In the genomic region with DNA sequence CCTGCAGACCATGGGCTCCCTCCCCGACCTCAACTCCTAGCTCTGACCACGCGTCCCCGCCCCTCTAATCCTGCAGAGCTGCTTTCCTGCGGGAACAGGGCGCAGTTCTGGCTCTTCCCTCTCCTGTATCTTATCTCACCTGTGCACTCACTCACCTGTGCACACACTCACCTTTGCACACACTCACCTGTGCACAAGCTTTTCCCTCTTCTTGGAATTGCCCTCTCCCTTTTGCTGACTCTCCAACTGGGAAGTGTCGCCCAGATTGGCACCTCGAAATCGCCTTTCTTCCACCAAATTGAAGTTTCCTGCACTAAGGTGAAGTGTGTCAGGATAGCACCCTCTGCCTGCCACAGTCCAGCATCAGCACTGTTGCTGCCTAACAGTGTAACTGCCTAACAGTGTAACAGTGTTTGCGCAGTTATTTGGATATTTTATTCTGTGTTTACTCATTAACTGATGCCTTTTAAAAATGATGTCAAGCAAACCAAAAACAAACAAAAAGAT, we compare ENCODE assay signal across 8 cellular contexts. TPM values are rescaled to one million over a fixed set of nuclear protein-coding genes. Genes with fewer than 3 reads are reported as not detected.
A peak's percentile ranks its signal among the peaks of the same experiment; 100 is the strongest.
DNase-seq lines count a peak whose midpoint lies in the region; ATAC-seq and TF ChIP-seq lines count a peak whose summit lies in the region.

No MANE protein-coding gene starts in this region.

- no peaks in the 10 kb centered on the region for H3K9me3 ChIP-seq in naive thymus-derived CD4-positive, alpha-beta T cell (ENCODE audit: control insufficient read depth in 2 of 3, low read length in 3 of 3)
- no peaks in the 10 kb centered on the region for H3K9me3 ChIP-seq in aorta (ENCODE audit: control insufficient read depth, low read length)

- POLR2A ChIA-PET in WTC11 (lab: Charles Lee), result no interaction called here
- POLR2A ChIA-PET in naive thymus-derived CD4-positive, alpha-beta T cell (lab: Charles Lee), result interaction anchor here (0.8 to 6.2 kb wide), 8 partner anchors 12 to 54 kb away, joined by 3 to 94 read pairs (median 5); partner anchors contain the start of genes RNF144A and RSAD2

- 11 to 12% methylated on average over 10 of the region's 10 CpGs for WGBS in aorta, 2 donors

- peak overlapping the region; percentile 68 for H3K27ac ChIP-seq in naive thymus-derived CD4-positive, alpha-beta T cell (ENCODE audit: low read depth, low read length)
- H3K27ac ChIP-seq in aorta (ENCODE audit: low read depth in 1 of 2, low read length in 2 of 2), result peak overlapping the region in 1 of 2 donors; percentile 7

- CTCF ChIA-PET in WTC11 (lab: Charles Lee), result interaction anchor here (1.2 kb wide), 1 partner anchor 52 kb away, joined by 3 read pairs; no protein-coding TSS in a partner anchor
- CTCF ChIA-PET in naive thymus-derived CD4-positive, alpha-beta T cell (lab: Charles Lee), result interaction anchor here (0.6 to 3.2 kb wide), 15 partner anchors 12 to 177 kb away, joined by 3 to 38 read pairs (median 3); partner anchors contain the start of gene RSAD2

- peak; percentile 40 for DNase-seq in stimulated activated CD8-positive, alpha-beta memory T cell treated with anti-CD3 and anti-CD28 coated beads, Interleukin-12 subunit alpha, Interleukin-12 subunit beta, amount 100 ng/mL, for 1 hour (ENCODE audit: low read depth)
- DNase-seq in stimulated activated CD8-positive, alpha-beta memory T cell treated with anti-CD3 and anti-CD28 coated beads, Interleukin-4, amount 100 ng/mL, for 48 hours, result no peak
- DNase-seq in NCI-H1092 treated with DMSO at 0.1 percent for 48 hours (lab: John Stamatoyannopoulos, UW), result peak; percentile 65
- peak; percentile 10 for DNase-seq in WTC11 (ENCODE audit: low spot score)
- DNase-seq in epithelial cell of proximal tubule (ENCODE audit: low read depth), result peak; percentile 15
- peak in 8 of 9 donors; percentile 12 to 55 (median 40) for DNase-seq in naive thymus-derived CD4-positive, alpha-beta T cell
- no peak for DNase-seq in aorta

- H3K4me3 ChIP-seq in epithelial cell of proximal tubule (ENCODE audit: low read depth, low read length) (peak overlapping the region; percentile 65), aorta (ENCODE audit: low read length in 2 of 2) (peak overlapping the region; percentile 82 to 93)
- peak overlapping the region; percentile 69 for H3K4me3 ChIP-seq in naive thymus-derived CD4-positive, alpha-beta T cell (ENCODE audit: low read length)

- peaks cover 68% of the 10 kb centered on the region for H3K9me3 Mint-ChIP-seq in WTC11
- peaks cover 0 to 9% (median 4%) of the 10 kb centered on the region in 11 donors for H3K9me3 Mint-ChIP-seq in naive thymus-derived CD4-positive, alpha-beta T cell

- H3K27me3 Mint-ChIP-seq in WTC11 (ENCODE audit: low read depth), result peaks cover 67% of the 10 kb centered on the region
- peaks cover 0 to 2% (median 0%) of the 10 kb centered on the region in 5 donors for H3K27me3 Mint-ChIP-seq in naive thymus-derived CD4-positive, alpha-beta T cell

- H3K36me3 Mint-ChIP-seq in WTC11, result peaks cover 36% of the 10 kb centered on the region
- H3K36me3 Mint-ChIP-seq in naive thymus-derived CD4-positive, alpha-beta T cell, result peaks cover 14 to 47% (median 20%) of the 10 kb centered on the region in 5 donors

- no peaks in the 10 kb centered on the region for H3K27me3 ChIP-seq in naive thymus-derived CD4-positive, alpha-beta T cell (ENCODE audit: control insufficient read depth in 2 of 2, insufficient read depth in 2 of 2, low read length in 2 of 2)
- no peaks in the 10 kb centered on the region for H3K27me3 ChIP-seq in aorta (ENCODE audit: control insufficient read depth in 1 of 2, insufficient read depth in 2 of 2, low read length in 1 of 2)

- intact Hi-C loops in naive thymus-derived CD4-positive, alpha-beta T cell (cut with micrococcal nuclease), result loop anchor here (1.0 to 10.0 kb wide), 5 partner anchors 11 to 1816 kb away; partner anchors contain the start of genes RSAD2 (in 2 of the 2) and ID2 (in 1 of the 2)
- intact Hi-C loops in aorta (cut with DNase I), result no loop called here

- H3K4me3 Mint-ChIP-seq in WTC11, result peak overlapping the region; percentile 73
- H3K4me3 Mint-ChIP-seq in naive thymus-derived CD4-positive, alpha-beta T cell, result peak overlapping the region; percentile 93 to 100 (median 96)

- H3K36me3 ChIP-seq in naive thymus-derived CD4-positive, alpha-beta T cell (ENCODE audit: control insufficient read depth in 2 of 3, insufficient read depth in 3 of 3, low read length in 3 of 3), result peaks cover 0 to 5% (median 0%) of the 10 kb centered on the region in 3 experiments
- H3K36me3 ChIP-seq in aorta (ENCODE audit: control insufficient read depth in 1 of 2, insufficient read depth in 2 of 2, low read length in 1 of 2), result no peaks in the 10 kb centered on the region

- TF ChIP-seq CTCF in WTC11 (IDR thresholded peaks at IDR 0.05) (no peak), epithelial cell of proximal tubule (conservative IDR thresholded peaks at IDR 0.05; ENCODE audit: low read depth, low read length) (peak; percentile 70)

- no peak overlapping the region for H3K27ac Mint-ChIP-seq in WTC11
- peak overlapping the region; percentile 85 to 100 (median 91) for H3K27ac Mint-ChIP-seq in naive thymus-derived CD4-positive, alpha-beta T cell

- ATAC-seq in HG02623 (IDR thresholded peaks at IDR 0.05; ENCODE audit: unreplicated experiment) (peak; percentile 36), WTC11 (peak; percentile 56), aorta (ENCODE audit: low FRiP score) (peak; percentile 33)
- peak; percentile 64 for ATAC-seq in naive thymus-derived CD4-positive, alpha-beta T cell

- peaks cover 4% of the 10 kb centered on the region; the same call in 1 of the 2 replicates for H3K4me1 Mint-ChIP-seq in WTC11
- H3K4me1 Mint-ChIP-seq in naive thymus-derived CD4-positive, alpha-beta T cell, result peaks cover 18 to 61% (median 29%) of the 10 kb centered on the region in 7 donors

- peaks cover 6% of the 10 kb centered on the region in 2 donors for H3K4me1 ChIP-seq in naive thymus-derived CD4-positive, alpha-beta T cell (ENCODE audit: control insufficient read depth in 2 of 2, insufficient read depth in 2 of 2, low read length in 2 of 2)
- H3K4me1 ChIP-seq in aorta (ENCODE audit: control insufficient read depth in 1 of 2, insufficient read depth in 2 of 2, low read length in 2 of 2), result peaks cover 0 to 5% of the 10 kb centered on the region in 2 donors

TF ChIP-seq in WTC11, 78 proteins besides CTCF, POLR2A, EP300 and RAD21 (continues in another document):
- TF ChIP-seq CREB1 (CRISPR knock-in tag; IDR thresholded peaks at IDR 0.05) (no peak), ZNF219 (CRISPR knock-in tag; IDR thresholded peaks at IDR 0.05; ENCODE audit: borderline replicate concordance) (no peak), GTF2I (CRISPR knock-in tag; conservative IDR thresholded peaks at IDR 0.05) (no peak), ELF4 (CRISPR knock-in tag; IDR thresholded peaks at IDR 0.05; ENCODE audit: low read depth) (no peak), SMAD4 (CRISPR knock-in tag; IDR thresholded peaks at IDR 0.05) (no peak), PRDM15 (CRISPR knock-in tag; IDR thresholded peaks at IDR 0.05) (no peak), TCF7 (CRISPR knock-in tag; IDR thresholded peaks at IDR 0.05; ENCODE audit: low read depth) (no peak), OVOL2 (CRISPR knock-in tag; IDR thresholded peaks at IDR 0.05; ENCODE audit: borderline replicate concordance) (no peak), NFE2L1 (CRISPR knock-in tag; IDR thresholded peaks at IDR 0.05) (no peak), HMGA2 (CRISPR knock-in tag; IDR thresholded peaks at IDR 0.05) (no peak)

RNA-seq across cellular contexts. Expression of gene CMPK2, which starts 0.6 kb away (rescaled TPM):
- 0.13 to 0.32 TPM (median 0.16 TPM) in 3 replicates for total RNA-seq in WTC11 (2021)
- total RNA-seq in epithelial cell of proximal tubule, result 4.3 and 4.6 TPM in 2 replicates
- total RNA-seq in naive thymus-derived CD4-positive, alpha-beta T cell, result 10 to 100 TPM in 1 of 5 experiments, 1 to 10 TPM in 4; 4.0 to 63.0 (median 6.6) TPM
- 1 to 10 TPM; 5.0 to 8.7 TPM for polyA plus RNA-seq in naive thymus-derived CD4-positive, alpha-beta T cell
- 1 to 10 TPM; 3.7 to 5.3 TPM for total RNA-seq in aorta
- polyA plus RNA-seq in aorta, result 1 to 10 TPM; 2.4 to 7.4 TPM

RNA-seq across cellular contexts. Expression of gene RSAD2, which starts 11.3 kb away (rescaled TPM):
- total RNA-seq in WTC11 (2021) (not detected in 3 replicates), epithelial cell of proximal tubule (under 0.01 and 0.65 TPM in 2 replicates), aorta (1 to 10 TPM; 4.9 to 8.9 TPM)
- total RNA-seq in naive thymus-derived CD4-positive, alpha-beta T cell, result 10 to 100 TPM in 1 of 5 experiments, 1 to 10 TPM in 4; 5.0 to 72.6 (median 5.6) TPM
- 10 to 100 TPM in 1 of 2 donors, 1 to 10 TPM in 1; 8.2 to 15.0 TPM for polyA plus RNA-seq in naive thymus-derived CD4-positive, alpha-beta T cell
- polyA plus RNA-seq in aorta, result 1 to 10 TPM; 1.7 to 8.3 TPM

RNA-seq across cellular contexts. Expression of gene RNF144A, which starts 50.9 kb away (rescaled TPM):
- total RNA-seq in WTC11 (2021), result 12.5 to 13.6 TPM (median 12.8 TPM) in 3 replicates
- 14.1 and 17.4 TPM in 2 replicates for total RNA-seq in epithelial cell of proximal tubule
- 10 to 100 TPM; 40.0 to 74.4 (median 61.2) TPM for total RNA-seq in naive thymus-derived CD4-positive, alpha-beta T cell
- polyA plus RNA-seq in naive thymus-derived CD4-positive, alpha-beta T cell, result 10 to 100 TPM; 21.2 to 23.5 TPM
- 10 to 100 TPM in 1 of 2 donors, 1 to 10 TPM in 1; 6.7 to 27.6 TPM for total RNA-seq in aorta
- 1 to 10 TPM in 1 of 2 donors, under 1 TPM in 1; 0.63 to 1.6 TPM for polyA plus RNA-seq in aorta

Comparison
In these comparisons a context has a peak if more than half of its experiments do, and no peak if none do; other contexts are left out.
1. DNase-seq: peak in stimulated activated CD8-positive, alpha-beta memory T cell treated with anti-CD3 and anti-CD28 coated beads, Interleukin-12 subunit alpha, Interleukin-12 subunit beta, amount 100 ng/mL, for 1 hour (single experiment), NCI-H1092 treated with DMSO at 0.1 percent for 48 hours (single experiment), WTC11 (single experiment), epithelial cell of proximal tubule (single experiment) and naive thymus-derived CD4-positive, alpha-beta T cell (8 of 9); none in stimulated activated CD8-positive, alpha-beta memory T cell treated with anti-CD3 and anti-CD28 coated beads, Interleukin-4, amount 100 ng/mL, for 48 hours (single experiment) and aorta (0 of 2).
2. intact Hi-C loops: an anchor here in naive thymus-derived CD4-positive, alpha-beta T cell (1.0 to 10.0 kb wide); none called in aorta.
3. Peak in every context shown above with its lines, with median percentiles within 50 percentile points of each other: ATAC-seq and H3K4me3 ChIP-seq.